8 cellular contexts compared by ENCODE assay signal in the genomic region with DNA sequence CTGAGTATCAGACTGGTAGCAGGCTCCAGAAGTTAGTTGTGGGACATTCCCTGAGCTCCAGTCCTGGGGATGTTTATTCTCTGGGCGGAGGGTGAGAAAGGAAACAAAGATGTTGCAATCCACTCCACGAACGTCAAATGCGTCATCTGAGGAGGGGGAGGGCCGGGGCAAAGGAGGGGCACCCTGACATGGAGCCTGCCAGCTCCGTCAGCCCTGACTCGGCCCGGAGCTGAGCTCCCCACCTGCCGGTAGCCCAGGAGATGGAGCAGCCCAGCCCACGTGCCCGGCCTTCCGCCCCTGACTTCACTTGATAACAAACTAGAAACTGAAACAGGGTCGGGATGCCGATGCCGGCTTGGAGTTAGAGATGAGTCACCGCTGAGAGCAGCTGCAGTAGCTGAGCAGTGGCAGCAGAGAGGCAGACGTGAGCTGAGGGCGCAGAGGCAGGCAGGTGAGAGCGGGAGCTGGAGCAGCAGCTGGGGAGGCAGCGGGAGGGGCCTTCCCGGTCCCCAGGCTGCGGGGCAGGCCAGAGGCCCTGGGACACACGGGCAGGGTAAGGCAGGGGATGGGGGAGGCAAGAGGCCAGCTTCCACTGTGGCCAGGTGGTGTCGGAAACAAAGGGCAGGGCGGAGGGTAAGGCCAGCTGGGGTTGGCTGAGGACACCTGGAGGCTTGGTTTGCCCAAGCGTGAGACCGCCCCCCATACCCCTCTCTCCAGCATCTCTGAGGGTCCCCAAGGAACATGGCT. TPM values are rescaled to one million over a fixed set of nuclear protein-coding genes. Genes with fewer than 3 reads are reported as not detected.
A peak's percentile ranks its signal among the peaks of the same experiment; 100 is the strongest.
DNase-seq lines count a peak whose midpoint lies in the region; ATAC-seq, FAIRE-seq and TF ChIP-seq lines count a peak whose summit lies in the region.

ISG20 (plus strand) TSS at position 391 of the 747 bp plus-strand sequence; CDS start at position 742, 351 bp downstream.

- H3K27ac ChIP-seq in pancreas (peak within 1 kb of the TSS; percentile 89 to 98 (median 97)), tibial artery (peak within 1 kb of the TSS; percentile 96 to 98)

- H3K9me3 Mint-ChIP-seq in activated naive CD8-positive, alpha-beta T cell (ENCODE audit: low read depth) = no peaks in the 10 kb centered on the region

- intact Hi-C loops in head of caudate nucleus (cut with DNase I) (no loop called here), pancreas (cut with DNase I) (no loop called here), tibial artery (cut with DNase I; ENCODE audit: low total_unique reads) (no loop called here)

- TF ChIP-seq CTCF in GM06990 (IDR thresholded peaks at IDR 0.05; ENCODE audit: insufficient read depth, low read length, poor library complexity, severe bottlenecking) = peak; percentile 54
- TF ChIP-seq CTCF in pancreas (IDR thresholded peaks at IDR 0.05) = peak in 3 of 4 donors; percentile 16 to 37 (median 29)
- peak; percentile 45 to 56 for TF ChIP-seq CTCF in tibial artery (IDR thresholded peaks at IDR 0.05)

- peak within 1 kb of the TSS; percentile 95 for H3K4me3 Mint-ChIP-seq in activated naive CD8-positive, alpha-beta T cell

- H3K9me3 ChIP-seq in MG63 (no peaks in the 10 kb centered on the region), pancreas (no peaks in the 10 kb centered on the region), tibial artery (no peaks in the 10 kb centered on the region)

- peak within 1 kb of the TSS; percentile 98 for H3K27ac Mint-ChIP-seq in activated naive CD8-positive, alpha-beta T cell

- H3K4me1 ChIP-seq in pancreas = peaks cover 14 to 32% (median 17%) of the 10 kb centered on the region in 3 donors
- H3K4me1 ChIP-seq in tibial artery = peaks cover 0 to 25% (median 19%) of the 10 kb centered on the region in 4 donors

- DNase-seq in GM06990 (ENCODE audit: extremely low read depth, insufficient read length) (peak; percentile 92), HCEC 1CT (peak; percentile 94), MG63 (peak; percentile 97), SKM-1 treated with dmso at 0.1 percent for 144 hours (lab: John Stamatoyannopoulos, UW; ENCODE audit: unreplicated experiment) (peak; percentile 85), head of caudate nucleus (peak; percentile 65 to 95 (median 80)), pancreas (peak; percentile 89 to 98 (median 96)), tibial artery (peak; percentile 96 to 98)

- H3K27me3 ChIP-seq in GM06990 (replicated peaks; ENCODE audit: control insufficient read depth, insufficient read depth, low read length) (no peaks in the 10 kb centered on the region), MG63 (no peaks in the 10 kb centered on the region), pancreas (no peaks in the 10 kb centered on the region), tibial artery (no peaks in the 10 kb centered on the region)

- H3K36me3 Mint-ChIP-seq in activated naive CD8-positive, alpha-beta T cell = peaks cover 19% of the 10 kb centered on the region

- H3K36me3 ChIP-seq in GM06990 (ENCODE audit: control insufficient read depth, insufficient read depth, low read length) = peaks cover 9% of the 10 kb centered on the region
- H3K36me3 ChIP-seq in MG63 = peaks cover 18% of the 10 kb centered on the region
- no peaks in the 10 kb centered on the region for H3K36me3 ChIP-seq in pancreas
- peaks cover 0 to 5% (median 0%) of the 10 kb centered on the region in 3 donors for H3K36me3 ChIP-seq in tibial artery

- no peak for FAIRE-seq in pancreas (lab: Jason Lieb, UNC)

- WGBS in pancreas, 2 donors = 6% methylated on average over 23 to 27 of the region's 27 CpGs

- H3K4me3 ChIP-seq in GM06990 (replicated peaks; ENCODE audit: low read depth, low read length) = peak within 1 kb of the TSS; percentile 72
- H3K4me3 ChIP-seq in MG63 = peak within 1 kb of the TSS; percentile 48
- peak within 1 kb of the TSS in 3 of 4 donors; percentile 3 to 45 (median 33) for H3K4me3 ChIP-seq in pancreas
- H3K4me3 ChIP-seq in tibial artery = peak within 1 kb of the TSS; percentile 51 to 56

- no peaks in the 10 kb centered on the region for H3K27me3 Mint-ChIP-seq in activated naive CD8-positive, alpha-beta T cell

- peak; percentile 87 to 92 (median 88) for ATAC-seq in pancreas

- H3K4me1 Mint-ChIP-seq in activated naive CD8-positive, alpha-beta T cell (ENCODE audit: low read depth) = peaks cover 83% of the 10 kb centered on the region

RNA-seq across cellular contexts. Expression of gene ISG20, which starts in this region (rescaled TPM):
- 19.2 TPM in 1 of 2 replicates, not detected in the other for total RNA-seq in MG63 (2014; rRNA removed; shearing (Covaris generic); ENCODE audit: low replicate concordance)
- 10 to 100 TPM in 1 of 6 donors, 1 to 10 TPM in 5; 3.0 to 14.2 (median 5.7) TPM for total RNA-seq in pancreas
- polyA plus RNA-seq in pancreas = 10 to 100 TPM in 1 of 2 donors, 1 to 10 TPM in 1; 8.4 to 11.0 TPM

Comparison
In these comparisons a context has a peak if more than half of its experiments do, and no peak if none do; other contexts are left out.
1. Peak in every context shown above with its lines: DNase-seq, ATAC-seq, H3K4me3 ChIP-seq and H3K27ac ChIP-seq.